8 cellular contexts compared by ENCODE assay signal in genomic region chr17:58084317-58084981, GRCh38. TPM values are rescaled to one million over a fixed set of nuclear protein-coding genes. Genes with fewer than 3 reads are reported as not detected.
DNase-seq lines count a peak whose midpoint lies in the region; ATAC-seq and TF ChIP-seq lines count a peak whose summit lies in the region.

No MANE protein-coding gene starts in this region.

- peak; percentile 51 for DNase-seq in ACHN
- DNase-seq in GM19238 (ENCODE audit: insufficient read length, low spot score), result peak; percentile 45
- DNase-seq in NCI-H345 treated with DMSO at 0.1 percent for 48 hours (lab: John Stamatoyannopoulos, UW; ENCODE audit: unreplicated experiment), result peak; percentile 11
- peak; percentile 49 for DNase-seq in activated T-cell treated with anti-CD3 and anti-CD28 coated beads, Interleukin-2, amount 50 U/mL, for 1 hour
- no peak for DNase-seq in esophagus squamous epithelium (lab: John Stamatoyannopoulos, UW)
- DNase-seq in nephron progenitor cell, result no peak

- no peak for ATAC-seq in GM21526 (IDR thresholded peaks at IDR 0.05; ENCODE audit: low FRiP score, unreplicated experiment)

- H3K27ac ChIP-seq in esophagus squamous epithelium (peak overlapping the region; percentile 93 to 98 (median 98)), urinary bladder (ENCODE audit: low read depth) (peak overlapping the region; percentile 14)

- H3K27me3 Mint-ChIP-seq in nephron progenitor cell (ENCODE audit: low read depth, poor library complexity), result peaks cover 4% of the 10 kb centered on the region

- peak in 2 of 6 experiments; percentile 23 to 37 for TF ChIP-seq CTCF in esophagus squamous epithelium (IDR thresholded peaks at IDR 0.05)
- TF ChIP-seq CTCF in nephron progenitor cell (IDR thresholded peaks at IDR 0.05), result no peak

- peak overlapping the region; percentile 91 for H3K4me3 Mint-ChIP-seq in nephron progenitor cell

- H3K4me3 ChIP-seq in esophagus squamous epithelium (peak overlapping the region; percentile 81 to 100 (median 99)), urinary bladder (ENCODE audit: low read depth, low read length) (peak overlapping the region; percentile 92)

- in situ Hi-C loops in ACHN (cut with HindIII; ENCODE audit: low pct_ligation_motif_present, low pct_unique_long_range_greater_than_20kb, low sequenced_read_pairs), result no loop called here

- peaks cover 33% of the 10 kb centered on the region for H3K36me3 Mint-ChIP-seq in nephron progenitor cell (ENCODE audit: low read depth)

- H3K4me1 Mint-ChIP-seq in nephron progenitor cell, result peaks cover 87% of the 10 kb centered on the region

- 0 to 3% methylated on average over 5 to 7 of the region's 7 CpGs for WGBS in esophagus squamous epithelium, 2 donors
- under 1% methylated on average over 7 of the region's 7 CpGs for WGBS in urinary bladder

- intact Hi-C loops in esophagus squamous epithelium (cut with DNase I), result loop anchor here (5.0 kb wide), 1 partner anchor 77 kb away; the partner anchor contains the start of gene SRSF1

- H3K27me3 ChIP-seq in esophagus squamous epithelium, result no peaks in the 10 kb centered on the region

- H3K4me1 ChIP-seq in esophagus squamous epithelium, result peaks cover 15 to 64% (median 19%) of the 10 kb centered on the region in 3 donors
- H3K4me1 ChIP-seq in urinary bladder (ENCODE audit: insufficient read depth), result no peaks in the 10 kb centered on the region

- H3K36me3 ChIP-seq in esophagus squamous epithelium (peaks cover 4 to 34% (median 7%) of the 10 kb centered on the region in 3 donors), urinary bladder (ENCODE audit: insufficient read depth) (peaks cover 2% of the 10 kb centered on the region)

- H3K27ac Mint-ChIP-seq in nephron progenitor cell, result peak overlapping the region; percentile 73

- no peaks in the 10 kb centered on the region for H3K9me3 Mint-ChIP-seq in nephron progenitor cell

- TF ChIP-seq POLR2A in esophagus squamous epithelium (IDR thresholded peaks at IDR 0.05), result no peak

- H3K9me3 ChIP-seq in esophagus squamous epithelium, result no peaks in the 10 kb centered on the region

RNA-seq across cellular contexts. Expression of gene DYNLL2, which starts 1.2 kb away (rescaled TPM):
- total RNA-seq in esophagus squamous epithelium (10 to 100 TPM; 13.0 to 18.5 (median 14.4) TPM), urinary bladder (16.8 TPM)
- 38.5 TPM for polyA plus RNA-seq in urinary bladder

Comparison
In these comparisons a context has a peak if more than half of its experiments do, and no peak if none do; other contexts are left out.
1. DNase-seq: peak in ACHN (single experiment), GM19238 (single experiment), NCI-H345 treated with DMSO at 0.1 percent for 48 hours (single experiment) and activated T-cell treated with anti-CD3 and anti-CD28 coated beads, Interleukin-2, amount 50 U/mL, for 1 hour (single experiment); none in esophagus squamous epithelium (single experiment) and nephron progenitor cell (single experiment).